Comparison of ENCODE assay signal across 30 cellular contexts in genomic region chr20:59101956-59102355, GRCh38.
"Had no signal": no experiment of that assay in that cellular context is flagged by ENCODE, and none has a peak within 500 bp of the region (broad histone marks: within the 10 kb centered on the region; RNA-seq: fewer than 3 reads in every experiment).

No MANE protein-coding gene starts in this region.

- H3K9me3 Mint-ChIP-seq: activated CD4-positive, alpha-beta memory T cell treated with anti-CD3 and anti-CD28 coated beads for 36 hours; activated T-cell treated with anti-CD3 and anti-CD28 coated beads, Interleukin-2, amount 50 U/mL, for 4 hours; activated T-helper 17 cell treated with anti-CD3 and anti-CD28 coated beads, Interleukin-2, amount 50 U/mL, for 72 hours; nephron progenitor cell; stimulated activated effector memory CD8-positive, alpha-beta T cell treated with anti-CD3 and anti-CD28 coated beads, Interleukin-12 subunit alpha, Interleukin-12 subunit beta, amount 100 ng/mL, for 72 hours; stimulated activated naive CD8-positive, alpha-beta T cell treated with anti-CD3 and anti-CD28 coated beads, Interleukin-15, Interleukin-2, amounts not matched to agents 100 ng/mL and 50 ng/mL, for 24 hours; T-helper 1 cell treated with Interleukin-12 subunit alpha and Interleukin-12 subunit beta and Interleukin-4 antibody, amounts not matched to agents 30 μg/mL and 1 μg/mL, for 36 hours had no signal

- H3K27ac Mint-ChIP-seq: immature natural killer cell; nephron progenitor cell; progenitor cell of endocrine pancreas; stimulated activated effector memory CD8-positive, alpha-beta T cell treated with anti-CD3 and anti-CD28 coated beads, Interleukin-12 subunit alpha, Interleukin-12 subunit beta, amount 100 ng/mL, for 72 hours; stimulated activated naive CD8-positive, alpha-beta T cell treated with anti-CD3 and anti-CD28 coated beads, Interleukin-15, Interleukin-2, amounts not matched to agents 100 ng/mL and 50 ng/mL, for 24 hours; T-helper 1 cell treated with Interleukin-12 subunit alpha and Interleukin-12 subunit beta and Interleukin-4 antibody, amounts not matched to agents 30 μg/mL and 1 μg/mL, for 36 hours had no signal

- DNase-seq: activated CD4-positive, alpha-beta memory T cell treated with anti-CD3 and anti-CD28 coated beads for 36 hours; activated CD4-positive, alpha-beta T cell treated with anti-CD3 and anti-CD28 coated beads for 48 hours; activated CD8-positive, alpha-beta memory T cell treated with anti-CD3 and anti-CD28 coated beads, Interleukin-2, amount 50 U/mL, for 48 hours; activated gamma-delta T cell treated with Interleukin-2 at 50 U/mL for 16 hours; activated naive CD4-positive, alpha-beta T cell treated with anti-CD3 and anti-CD28 coated beads, Interleukin-2, amount 50 U/mL, for 16 hours; activated T-cell treated with anti-CD3 and anti-CD28 coated beads, Interleukin-2, amount 50 U/mL, for 4 hours; amygdala; caudate nucleus; cortex of kidney; foreskin fibroblast; heart left ventricle; hypothalamus; immature natural killer cell; kidney; mammary epithelial cell; nephron progenitor cell; ovary; right lobe of liver; stimulated activated CD4-positive, alpha-beta T cell treated with anti-CD3 and anti-CD28 coated beads, Interleukin-12 subunit alpha, Interleukin-12 subunit beta, amount 100 ng/mL, for 4 hours; stimulated activated CD4-positive, alpha-beta T cell treated with anti-CD3 and anti-CD28 coated beads, Interleukin-4, amount 100 ng/mL, for 1 hour; T1000; trophoblast cell; WERI-Rb-1 had no signal

- ATAC-seq: activated T-cell treated with anti-CD3 and anti-CD28 coated beads, Interleukin-2, amount 50 U/mL, for 4 hours; stimulated activated effector memory CD8-positive, alpha-beta T cell treated with anti-CD3 and anti-CD28 coated beads, Interleukin-12 subunit alpha, Interleukin-12 subunit beta, amount 100 ng/mL, for 72 hours had no signal

- H3K36me3 ChIP-seq: heart left ventricle, ovary, right lobe of liver, thoracic aorta, vagina, WERI-Rb-1 had no signal

- H3K4me3 ChIP-seq: heart left ventricle, ovary, right lobe of liver, thoracic aorta, vagina had no signal

- H3K4me3 Mint-ChIP-seq: activated CD4-positive, alpha-beta memory T cell treated with anti-CD3 and anti-CD28 coated beads for 36 hours; activated T-cell treated with anti-CD3 and anti-CD28 coated beads, Interleukin-2, amount 50 U/mL, for 4 hours; immature natural killer cell; nephron progenitor cell; stimulated activated effector memory CD8-positive, alpha-beta T cell treated with anti-CD3 and anti-CD28 coated beads, Interleukin-12 subunit alpha, Interleukin-12 subunit beta, amount 100 ng/mL, for 72 hours; stimulated activated naive CD8-positive, alpha-beta T cell treated with anti-CD3 and anti-CD28 coated beads, Interleukin-15, Interleukin-2, amounts not matched to agents 100 ng/mL and 50 ng/mL, for 24 hours; T-helper 1 cell treated with Interleukin-12 subunit alpha and Interleukin-12 subunit beta and Interleukin-4 antibody, amounts not matched to agents 30 μg/mL and 1 μg/mL, for 36 hours had no signal

- H3K9me3 ChIP-seq: ovary, right lobe of liver, thoracic aorta, vagina had no signal

- H3K36me3 Mint-ChIP-seq: activated CD4-positive, alpha-beta memory T cell treated with anti-CD3 and anti-CD28 coated beads for 36 hours; immature natural killer cell; stimulated activated effector memory CD8-positive, alpha-beta T cell treated with anti-CD3 and anti-CD28 coated beads, Interleukin-12 subunit alpha, Interleukin-12 subunit beta, amount 100 ng/mL, for 72 hours had no signal

- H3K27me3 ChIP-seq: ovary, vagina had no signal

- H3K4me1 ChIP-seq: right lobe of liver, vagina had no signal

- H3K27me3 Mint-ChIP-seq: activated CD4-positive, alpha-beta memory T cell treated with anti-CD3 and anti-CD28 coated beads for 36 hours; activated T-helper 17 cell treated with anti-CD3 and anti-CD28 coated beads, Interleukin-2, amount 50 U/mL, for 72 hours; stimulated activated naive CD8-positive, alpha-beta T cell treated with anti-CD3 and anti-CD28 coated beads, Interleukin-15, Interleukin-2, amounts not matched to agents 100 ng/mL and 50 ng/mL, for 24 hours had no signal

- H3K27ac ChIP-seq: heart left ventricle, ovary, right lobe of liver, thoracic aorta, vagina, WERI-Rb-1 had no signal
